ENCODE assay signal across 1 cellular context in the genomic region with DNA sequence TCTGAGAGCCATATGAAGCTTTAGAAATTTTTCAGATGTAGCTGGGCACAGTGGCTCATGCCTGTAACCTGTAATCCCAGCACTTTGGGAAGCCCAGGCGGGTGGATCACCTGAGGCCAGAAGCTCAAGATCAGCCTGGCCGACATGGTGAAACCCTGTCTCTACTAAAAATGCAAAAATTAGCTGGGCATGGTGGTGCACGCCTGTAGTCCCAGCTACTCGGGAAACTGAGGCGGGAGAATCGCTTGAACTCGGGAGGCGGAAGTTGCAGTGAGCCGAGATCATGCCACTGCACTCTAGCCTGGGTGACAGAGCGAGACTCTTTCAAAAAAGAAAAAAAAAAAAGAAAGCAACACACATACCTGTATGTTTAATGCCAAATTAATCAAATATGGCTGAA.
TF ChIP-seq lines count a peak whose summit lies in the region.

No MANE protein-coding gene starts in this region.

TF ChIP-seq in K562, 482 proteins besides CTCF, POLR2A, EP300 and RAD21:
- peak in 1 of 2 experiments; percentile 66; a peak in 1 of 4 replicates for TF ChIP-seq MLLT1 (IDR thresholded peaks at IDR 0.05)
